In genomic region chr5:169602535-169602934, GRCh38 we compare ENCODE assay signal across 10 cellular contexts. TPM values are rescaled to one million over a fixed set of nuclear protein-coding genes. Genes with fewer than 3 reads are reported as not detected.
"Had no signal": no experiment of that assay in that cellular context is flagged by ENCODE, and none has a peak within 500 bp of the region (broad histone marks: within the 10 kb centered on the region; RNA-seq: fewer than 3 reads in every experiment).

No MANE protein-coding gene starts in this region.

- ATAC-seq: gastroesophageal sphincter, upper lobe of right lung had no signal

- DNase-seq: activated effector memory CD4-positive, alpha-beta T cell treated with Interleukin-2 at 50 U/mL for 16 hours; amygdala; kidney glomerular epithelial cell; ovary; stimulated activated CD4-positive, alpha-beta T cell treated with anti-CD3 and anti-CD28 coated beads, Interleukin-4, amount 100 ng/mL, for 24 hours; testis; upper lobe of right lung had no signal

- H3K4me1 ChIP-seq: gastroesophageal sphincter, testis, upper lobe of right lung had no signal

- H3K79me2 ChIP-seq: hepatocyte had no signal

- H2AFZ ChIP-seq: hepatocyte had no signal

- H3K27ac ChIP-seq: gastroesophageal sphincter, hepatocyte, ovary, testis, upper lobe of right lung had no signal

- H3K27me3 ChIP-seq: gastroesophageal sphincter, hepatocyte, ovary, testis, upper lobe of right lung had no signal

- H3K4me3 ChIP-seq: gastroesophageal sphincter, hepatocyte, ovary, testis, upper lobe of right lung had no signal

- H3K36me3 ChIP-seq: ovary had no signal

- H3K4me2 ChIP-seq: hepatocyte had no signal

- H3K9me3 ChIP-seq: gastroesophageal sphincter, ovary, testis, upper lobe of right lung had no signal

RNA-seq across cellular contexts. Expression of gene DOCK2, which starts 34.5 kb away (rescaled TPM):
- total RNA-seq: bronchial epithelial cell had no signal
- polyA plus RNA-seq: hepatocyte had no signal
